8 cellular contexts compared by ENCODE assay signal in genomic region chr10:65571011-65571570, GRCh38.
A peak's percentile ranks its signal among the peaks of the same experiment; 100 is the strongest.
DNase-seq lines count a peak whose midpoint lies in the region; ATAC-seq and TF ChIP-seq lines count a peak whose summit lies in the region.

No MANE protein-coding gene starts in this region.

- TF ChIP-seq CTCF in colonic mucosa (IDR thresholded peaks at IDR 0.05), result no peak

- H3K4me3 ChIP-seq in colonic mucosa (peak overlapping the region; percentile 42), mucosa of stomach (ENCODE audit: low read length) (peak overlapping the region; percentile 66)

- no peak overlapping the region for H3K4me3 Mint-ChIP-seq in T-helper 17 cell

- H3K27me3 ChIP-seq in colonic mucosa, result no peaks in the 10 kb centered on the region
- no peaks in the 10 kb centered on the region for H3K27me3 ChIP-seq in mucosa of stomach (ENCODE audit: control insufficient read depth, insufficient read depth, low read length)

- peak overlapping the region; percentile 42 for H3K27ac ChIP-seq in colonic mucosa

- DNase-seq in GF-D8 (lab: John Stamatoyannopoulos, UW) (peak; percentile 30), HT1080 (ENCODE audit: low read depth) (peak; percentile 51), colonic mucosa (peak; percentile 26), germinal center (ENCODE audit: low spot score) (no peak), posterior cingulate gyrus (no peak), T-helper 17 cell (no peak)
- no peak for DNase-seq in stimulated activated CD4-positive, alpha-beta T cell treated with anti-CD3 and anti-CD28 coated beads, Interleukin-1b, Interleukin-23, amount 100 ng/mL, for 48 hours

- no peak overlapping the region for H3K27ac Mint-ChIP-seq in T-helper 17 cell

- peaks cover 2% of the 10 kb centered on the region for H3K4me1 Mint-ChIP-seq in T-helper 17 cell

- no peaks in the 10 kb centered on the region for H3K4me1 ChIP-seq in colonic mucosa
- H3K4me1 ChIP-seq in mucosa of stomach (ENCODE audit: control insufficient read depth, insufficient read depth, low read length), result no peaks in the 10 kb centered on the region

- H3K9ac ChIP-seq in colonic mucosa (ENCODE audit: low read depth in 2 of 2, low read length in 2 of 2), result peak overlapping the region in 1 of 2 donors; percentile 81
- peak overlapping the region; percentile 61 for H3K9ac ChIP-seq in mucosa of stomach (ENCODE audit: low read length)

- H3K9me3 ChIP-seq in colonic mucosa (no peaks in the 10 kb centered on the region), mucosa of stomach (ENCODE audit: control insufficient read depth, low read length) (no peaks in the 10 kb centered on the region), T-helper 17 cell (ENCODE audit: control insufficient read depth, low read length, poor library complexity, severe bottlenecking) (no peaks in the 10 kb centered on the region)

- no peaks in the 10 kb centered on the region for H3K36me3 Mint-ChIP-seq in T-helper 17 cell (ENCODE audit: low read depth)

- H3K27me3 Mint-ChIP-seq in T-helper 17 cell, result peaks cover 4% of the 10 kb centered on the region

- intact Hi-C loops in colonic mucosa (cut with DNase I) (no loop called here), posterior cingulate gyrus (cut with DNase I) (no loop called here)

- no peaks in the 10 kb centered on the region for H3K36me3 ChIP-seq in colonic mucosa
- H3K36me3 ChIP-seq in mucosa of stomach (ENCODE audit: control insufficient read depth, insufficient read depth, low read length), result no peaks in the 10 kb centered on the region

- ATAC-seq in T-helper 17 cell, result no peak

Comparison
In these comparisons a context has a peak if more than half of its experiments do, and no peak if none do; other contexts are left out.
1. DNase-seq: peak in GF-D8 (single experiment), HT1080 (single experiment) and colonic mucosa (single experiment); none in stimulated activated CD4-positive, alpha-beta T cell treated with anti-CD3 and anti-CD28 coated beads, Interleukin-1b, Interleukin-23, amount 100 ng/mL, for 48 hours (single experiment), germinal center (single experiment), posterior cingulate gyrus (0 of 10) and T-helper 17 cell (0 of 3).